Comparison of ENCODE assay signal across 11 cellular contexts in genomic region chr9:89177021-89177400, GRCh38. TPM values are rescaled to one million over a fixed set of nuclear protein-coding genes. Genes with fewer than 3 reads are reported as not detected.
A peak's percentile ranks its signal among the peaks of the same experiment; 100 is the strongest.
DNase-seq lines count a peak whose midpoint lies in the region; ATAC-seq, FAIRE-seq and TF ChIP-seq lines count a peak whose summit lies in the region.
"Had no signal": no experiment of that assay in that cellular context is flagged by ENCODE, and none has a peak within 500 bp of the region (broad histone marks: within the 10 kb centered on the region; RNA-seq: fewer than 3 reads in every experiment).

No MANE protein-coding gene starts in this region.

- H4K20me1 ChIP-seq in HepG2 (ENCODE audit: insufficient read depth, low read length): no peaks in the 10 kb centered on the region

- no peaks in the 10 kb centered on the region for H3K79me2 ChIP-seq in HepG2 (ENCODE audit: insufficient read depth, low read length)

- no peak for TF ChIP-seq CTCF in HepG2 (CRISPR knock-in tag; IDR thresholded peaks at IDR 0.05)
- TF ChIP-seq CTCF in right lobe of liver (IDR thresholded peaks at IDR 0.05): no peak
- no peak for TF ChIP-seq CTCF in lung (IDR thresholded peaks at IDR 0.05; ENCODE audit: control extremely low read depth, extremely low read depth)
- TF ChIP-seq CTCF in vagina (IDR thresholded peaks at IDR 0.05): no peak
- TF ChIP-seq CTCF in GM10248 (IDR thresholded peaks at IDR 0.05; ENCODE audit: control extremely low read depth, extremely low read depth, low read depth, missing control alignments): no peak

- DNase-seq in HepG2 (ENCODE audit: low spot score): no peak
- no peak for DNase-seq in right lobe of liver
- no peak for DNase-seq in lung (ENCODE audit: low spot score)
- DNase-seq in vagina (ENCODE audit: extremely low spot score in 2 of 2): no peak
- DNase-seq in activated naive CD4-positive, alpha-beta T cell treated with anti-CD3 and anti-CD28 coated beads, Interleukin-2, amount 50 U/mL, for 72 hours (ENCODE audit: low spot score in 2 of 2): no peak
- DNase-seq in GM10248 (ENCODE audit: extremely low spot score): no peak
- no peak for DNase-seq in SIG-M5 treated with dmso at 0.1 percent for 504 hours (lab: John Stamatoyannopoulos, UW; ENCODE audit: unreplicated experiment)
- DNase-seq: activated effector memory CD4-positive, alpha-beta T cell treated with Interleukin-2 at 50 U/mL for 16 hours; C1 segment of cervical spinal cord had no signal

- POLR2A ChIA-PET in HepG2 (lab: Yijun Ruan, JAX): no interaction called here
- POLR2A ChIA-PET in GM10248 (lab: Yijun Ruan, JAX): no interaction called here

- no peaks in the 10 kb centered on the region for H3K36me3 ChIP-seq in HepG2 (replicated peaks in 1 of 2; ENCODE audit: control insufficient read depth in 1 of 2, insufficient read depth in 2 of 2, low read length in 2 of 2)
- no peaks in the 10 kb centered on the region for H3K36me3 ChIP-seq in right lobe of liver
- no peaks in the 10 kb centered on the region for H3K36me3 ChIP-seq in ectodermal cell (ENCODE audit: control insufficient read depth, insufficient read depth, low read length)
- H3K36me3 ChIP-seq in lung (ENCODE audit: control insufficient read depth in 2 of 2, insufficient read depth in 2 of 2, low read length in 2 of 2): no peaks in the 10 kb centered on the region
- H3K36me3 ChIP-seq in vagina: no peaks in the 10 kb centered on the region
- H3K36me3 ChIP-seq: WERI-Rb-1 had no signal

- no peak overlapping the region for H3K4me2 ChIP-seq in HepG2 (ENCODE audit: low read depth, low read length)

- in situ Hi-C loops in HepG2 (cut with HindIII; ENCODE audit: extremely low pct_ligation_motif_present, low pct_unique_long_range_greater_than_20kb): no loop called here

- H3K9me3 ChIP-seq in HepG2 (ENCODE audit: low read length) (no peaks in the 10 kb centered on the region), right lobe of liver (no peaks in the 10 kb centered on the region), ectodermal cell (ENCODE audit: control insufficient read depth, low read length) (no peaks in the 10 kb centered on the region), lung (ENCODE audit: control insufficient read depth in 2 of 2, insufficient read depth in 1 of 2, low read length in 1 of 2) (peaks cover 0 to 2% of the 10 kb centered on the region in 2 donors), vagina (no peaks in the 10 kb centered on the region)

- no peak overlapping the region for H3K9ac ChIP-seq in HepG2 (ENCODE audit: insufficient read depth, low read depth, low read length)

- FAIRE-seq in HepG2 (lab: Jason Lieb, UNC): no peak

- H3K27me3 ChIP-seq in HepG2 (ENCODE audit: control insufficient read depth in 1 of 2, insufficient read depth in 2 of 2, low read length in 2 of 2) (peaks cover 5 to 37% of the 10 kb centered on the region in 2 experiments; a peak in 4 of 5 replicates), right lobe of liver (peaks cover 4 to 6% of the 10 kb centered on the region in 2 donors), ectodermal cell (ENCODE audit: control insufficient read depth, insufficient read depth, low read length, poor library complexity, severe bottlenecking) (peaks cover 44% of the 10 kb centered on the region), lung (ENCODE audit: control insufficient read depth, insufficient read depth) (peaks cover 6% of the 10 kb centered on the region), vagina (no peaks in the 10 kb centered on the region)

- H3K9me3 Mint-ChIP-seq in activated naive CD4-positive, alpha-beta T cell treated with anti-CD3 and anti-CD28 coated beads, Interleukin-2, amount 50 U/mL, for 72 hours: no peaks in the 10 kb centered on the region

- no peak overlapping the region for H3K27ac Mint-ChIP-seq in activated naive CD4-positive, alpha-beta T cell treated with anti-CD3 and anti-CD28 coated beads, Interleukin-2, amount 50 U/mL, for 72 hours

- 23% methylated on average over 8 of the region's 8 CpGs for WGBS in HepG2 (ENCODE audit: low lambda C conversion rate)
- 40% methylated on average over 8 of the region's 8 CpGs for WGBS in right lobe of liver (ENCODE audit: insufficient coverage, low coverage, low lambda C conversion rate, missing lambda C conversion rate)
- 3 to 4% methylated on average over 7 to 8 of the region's 8 CpGs for WGBS in ectodermal cell, 2 experiments
- 10 to 11% methylated on average over 8 of the region's 8 CpGs for WGBS in lung, 2 donors

- intact Hi-C loops in HepG2 (cut with micrococcal nuclease; ENCODE audit: unreplicated experiment) (no loop called here), right lobe of liver (cut with DNase I) (no loop called here), vagina (cut with DNase I) (loop anchor here (10.0 kb wide), 2 partner anchors 102 to 152 kb away; no protein-coding TSS in a partner anchor)

- H2AFZ ChIP-seq in HepG2 (ENCODE audit: low read length): no peak overlapping the region

- no peak for ATAC-seq in HepG2
- no peak for ATAC-seq in right lobe of liver
- no peak for ATAC-seq in lung (ENCODE audit: insufficient read depth, low FRiP score)
- ATAC-seq in activated naive CD4-positive, alpha-beta T cell treated with anti-CD3 and anti-CD28 coated beads, Interleukin-2, amount 50 U/mL, for 72 hours: no peak

- H3K27ac ChIP-seq in HepG2 (ENCODE audit: extremely low read length, insufficient read depth, low read length): no peak overlapping the region
- no peak overlapping the region for H3K27ac ChIP-seq in right lobe of liver
- H3K27ac ChIP-seq in ectodermal cell (ENCODE audit: insufficient read depth, low read depth, low read length, poor library complexity, severe bottlenecking): no peak overlapping the region
- peak overlapping the region in 1 of 2 donors; percentile 87 for H3K27ac ChIP-seq in lung (ENCODE audit: low read depth in 1 of 2, low read length in 1 of 2)
- peak overlapping the region; percentile 89 for H3K27ac ChIP-seq in vagina
- H3K27ac ChIP-seq: WERI-Rb-1 had no signal

- H3K4me3 ChIP-seq in HepG2 (replicated peaks in 1 of 3; ENCODE audit: insufficient read depth in 1 of 3, low read depth in 2 of 3, low read length in 3 of 3) (no peak overlapping the region), right lobe of liver (no peak overlapping the region), ectodermal cell (ENCODE audit: insufficient read depth, low read depth, low read length) (peak overlapping the region; percentile 44), lung (peak overlapping the region; percentile 17), vagina (peak overlapping the region; percentile 61 to 64)

- TF ChIP-seq EP300 in HepG2 (IDR thresholded peaks at IDR 0.05; ENCODE audit: low read depth in 2 of 2, low read length in 2 of 2) (no peak), HepG2 (CRISPR knock-in tag; IDR thresholded peaks at IDR 0.05; ENCODE audit: borderline replicate concordance) (no peak)

- TF ChIP-seq POLR2A in HepG2 (IDR thresholded peaks at IDR 0.05; ENCODE audit: insufficient read depth in 1 of 2, low read depth in 2 of 2, low read length in 2 of 2) (no peak), right lobe of liver (IDR thresholded peaks at IDR 0.05) (no peak), vagina (IDR thresholded peaks at IDR 0.05) (no peak)

- H3K36me3 Mint-ChIP-seq in activated naive CD4-positive, alpha-beta T cell treated with anti-CD3 and anti-CD28 coated beads, Interleukin-2, amount 50 U/mL, for 72 hours: peaks cover 7% of the 10 kb centered on the region in 2 donors

- H3K4me1 ChIP-seq in HepG2 (ENCODE audit: insufficient read depth, low read length) (peaks cover 29% of the 10 kb centered on the region), right lobe of liver (peaks cover 0 to 23% (median 13%) of the 10 kb centered on the region in 4 donors), ectodermal cell (ENCODE audit: control insufficient read depth, insufficient read depth, low read length) (peaks cover 25% of the 10 kb centered on the region), lung (ENCODE audit: control insufficient read depth in 2 of 2, insufficient read depth in 2 of 2, low read length in 2 of 2) (peaks cover 0 to 16% of the 10 kb centered on the region in 2 donors), vagina (peaks cover 31% of the 10 kb centered on the region)

- BruUV-seq in HepG2 (replicated peaks; lab: Mats Ljungman, UMichigan): no TSS peak

- no peak for TF ChIP-seq RAD21 in HepG2 (CRISPR knock-in tag; IDR thresholded peaks at IDR 0.05)

- CTCF ChIA-PET in HepG2 (lab: Yijun Ruan, JAX; ENCODE audit: low intra/inter-chr PET ratio, low total read pairs): no interaction called here
- CTCF ChIA-PET in GM10248 (lab: Yijun Ruan, JAX): no interaction called here

RNA-seq across cellular contexts. Expression of gene SHC3, which starts 1.6 kb away (rescaled TPM):
- total RNA-seq in HepG2 (2016; rRNA removed; fragmentation: Illumina TruSeq; extraction: Trizol): 0.89 and 1.1 TPM in 2 replicates
- 0.26 and 0.71 TPM in 2 replicates for total RNA-seq in HepG2 (2016; cell fraction: cytosol; rRNA removed; fragmentation: Illumina TruSeq; extraction: Trizol; ENCODE audit: low read depth)
- total RNA-seq in HepG2 (2016; cell fraction: insoluble cytoplasmic fraction; rRNA removed; fragmentation: Illumina TruSeq; extraction: Trizol): 0.97 and 1.2 TPM in 2 replicates
- total RNA-seq in HepG2 (2016; cell fraction: membrane; rRNA removed; fragmentation: Illumina TruSeq; extraction: Trizol): 0.38 and 0.49 TPM in 2 replicates
- total RNA-seq in HepG2 (2016; cell fraction: nucleus; rRNA removed; fragmentation: Illumina TruSeq; extraction: Trizol): 0.69 and 1.0 TPM in 2 replicates
- polyA plus RNA-seq in HepG2 (2011; rRNA removed): 0.09 and 0.12 TPM in 2 replicates
- 0.07 and 0.10 TPM in 2 replicates for polyA plus RNA-seq in HepG2 (2011; cell fraction: cytosol; rRNA removed)
- 0.39 and 0.42 TPM in 2 replicates for polyA plus RNA-seq in HepG2 (2011; cell fraction: nucleus; rRNA removed)
- 0.04 and 0.20 TPM in 2 replicates for polyA plus RNA-seq in HepG2 (2012)
- 0.06 and 0.20 TPM in 2 replicates for polyA plus RNA-seq in HepG2 (2016; cell fraction: cytosol; fragmentation: Illumina TruSeq; extraction: Trizol; ENCODE audit: low read depth)
- polyA plus RNA-seq in HepG2 (2016; cell fraction: insoluble cytoplasmic fraction; fragmentation: Illumina TruSeq; extraction: Trizol; ENCODE audit: low read depth): 0.45 and 0.52 TPM in 2 replicates
- 0.11 and 0.20 TPM in 2 replicates for polyA plus RNA-seq in HepG2 (2016; cell fraction: membrane; fragmentation: Illumina TruSeq; extraction: Trizol; ENCODE audit: low read depth)
- polyA plus RNA-seq in HepG2 (2016; cell fraction: nucleus; fragmentation: Illumina TruSeq; extraction: Trizol; ENCODE audit: insufficient read depth, low read depth): 1.3 and 1.7 TPM in 2 replicates
- 0.36 and 1.1 TPM in 2 replicates for polyA minus RNA-seq in HepG2 (2011; rRNA and poly(A)+ RNA removed; ENCODE audit: low replicate concordance)
- polyA minus RNA-seq in HepG2 (2011; cell fraction: cytosol; rRNA and poly(A)+ RNA removed): 0.09 and 0.20 TPM in 2 replicates
- polyA minus RNA-seq in HepG2 (2011; cell fraction: nucleus; rRNA and poly(A)+ RNA removed): 0.25 and 0.26 TPM in 2 replicates
- total RNA-seq in right lobe of liver: under 1 TPM; 0.05 to 0.35 (median 0.17) TPM
- polyA plus RNA-seq in ectodermal cell (2013, experiment 1 of 4): 2.0 TPM
- polyA plus RNA-seq in ectodermal cell (2013, experiment 2 of 4): 1.6 TPM
- polyA plus RNA-seq in ectodermal cell (2013, experiment 3 of 4): 1.8 TPM
- 3.2 TPM for polyA plus RNA-seq in ectodermal cell (2013, experiment 4 of 4)
- 10 to 100 TPM in 1 of 2 donors, 1 to 10 TPM in 1; 3.8 to 19.2 TPM for total RNA-seq in lung
- 1 to 10 TPM; 1.8 to 4.2 TPM for polyA plus RNA-seq in lung
- total RNA-seq in vagina: 6.1 TPM
- under 1 TPM in 1 of 2 donors, not detected in 1; 0.02 TPM for total RNA-seq in activated naive CD4-positive, alpha-beta T cell treated with anti-CD3 and anti-CD28 coated beads, Interleukin-2, amount 50 U/mL, for 72 hours

Comparison
In these comparisons a context has a peak if more than half of its experiments do, and no peak if none do; other contexts are left out.
1. H3K4me3 ChIP-seq: peak in ectodermal cell (single experiment), lung (single experiment) and vagina (2 of 2); none in HepG2 (0 of 3) and right lobe of liver (0 of 3).